In the genomic region with DNA sequence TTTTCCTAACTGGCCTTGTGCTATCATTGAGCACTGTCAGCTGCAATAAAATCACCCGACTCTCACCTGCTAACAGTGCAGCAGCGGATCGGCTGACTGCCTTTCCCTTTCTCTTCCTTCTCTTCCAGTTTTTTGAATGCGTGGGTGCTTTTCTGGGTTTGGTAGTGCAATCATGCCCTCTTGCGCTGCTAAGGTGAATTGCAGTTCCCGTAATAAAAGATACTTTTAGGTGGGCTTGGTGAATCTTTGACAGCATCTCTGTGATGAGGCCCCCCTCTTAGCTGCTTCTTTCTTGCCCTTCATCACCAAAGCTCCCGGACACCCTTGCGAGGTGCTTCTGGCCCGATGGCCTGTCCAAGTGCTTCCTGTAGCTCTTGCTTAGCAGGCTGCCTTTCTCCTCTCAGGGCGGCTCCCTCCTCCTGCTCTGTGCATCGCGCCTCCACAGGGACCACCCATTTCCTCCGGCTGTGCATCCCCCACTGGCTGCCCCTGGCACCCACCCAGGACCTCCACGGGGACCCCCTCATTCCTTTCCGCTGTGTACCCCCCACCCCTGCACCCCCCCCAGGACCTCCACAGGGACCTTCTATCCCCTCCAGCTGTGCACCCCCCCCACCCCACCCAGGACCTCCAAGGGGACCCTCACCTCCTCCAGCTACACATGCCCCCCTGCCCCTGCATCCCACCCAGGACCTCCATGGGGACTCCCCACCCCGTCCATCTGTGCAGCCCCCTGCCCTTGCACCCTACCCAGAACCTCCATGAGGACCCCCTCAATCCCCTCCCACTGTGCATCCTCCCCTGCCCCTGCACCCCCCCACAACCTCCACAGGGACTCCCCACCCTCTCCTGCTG, we compare ENCODE assay signal across 8 cellular contexts. TPM values are rescaled to one million over a fixed set of nuclear protein-coding genes. Genes with fewer than 3 reads are reported as not detected.
DNase-seq lines count a peak whose midpoint lies in the region; ATAC-seq and TF ChIP-seq lines count a peak whose summit lies in the region.

No MANE protein-coding gene starts in this region.

- TF ChIP-seq CTCF in Loucy (conservative IDR thresholded peaks at IDR 0.05; ENCODE audit: low read length) (peak; percentile 95), heart right ventricle (IDR thresholded peaks at IDR 0.05) (peak; percentile 81 to 92 (median 87))

- H4K20me1 ChIP-seq in Loucy (ENCODE audit: insufficient read depth, low read length, poor library complexity, severe bottlenecking), result no peaks in the 10 kb centered on the region

- WGBS in heart right ventricle, 2 donors, result 12 to 14% methylated on average over 16 of the region's 16 CpGs

- H3K4me1 ChIP-seq in Loucy (ENCODE audit: insufficient read depth, low read length, poor library complexity, severe bottlenecking) (peaks cover 23% of the 10 kb centered on the region), heart right ventricle (peaks cover 12 to 43% (median 31%) of the 10 kb centered on the region in 9 donors)

- no peak overlapping the region for H3K27ac ChIP-seq in heart right ventricle

- no peak overlapping the region for H3K4me2 ChIP-seq in Loucy (ENCODE audit: low read depth, low read length, poor library complexity, severe bottlenecking)

- H3K4me3 ChIP-seq in Loucy (ENCODE audit: low read length, poor library complexity, severe bottlenecking), result no peak overlapping the region
- H3K4me3 ChIP-seq in heart right ventricle, result peak overlapping the region in 5 of 10 donors; percentile 16 to 34 (median 22)

- no peaks in the 10 kb centered on the region for H3K79me2 ChIP-seq in Loucy (ENCODE audit: insufficient read depth, low read length)

- no peaks in the 10 kb centered on the region for H3K9me2 ChIP-seq in Loucy (replicated peaks; ENCODE audit: low read depth, low read length)

- no peaks in the 10 kb centered on the region for H3K9me3 ChIP-seq in Loucy (ENCODE audit: insufficient read depth, low read depth, low read length)
- H3K9me3 ChIP-seq in heart right ventricle, result no peaks in the 10 kb centered on the region

- H3K27me3 ChIP-seq in Loucy (ENCODE audit: insufficient read depth, low read length, poor library complexity, severe bottlenecking), result no peaks in the 10 kb centered on the region
- H3K27me3 ChIP-seq in heart right ventricle, result peaks cover 0 to 8% (median 0%) of the 10 kb centered on the region in 7 donors

- DNase-seq in Daoy (ENCODE audit: low read depth), result peak; percentile 55
- peak; percentile 60 for DNase-seq in SHP77 treated with DMSO at 0.1 percent for 48 hours (lab: John Stamatoyannopoulos, UW)
- peak in 30 of 56 donors; percentile 8 to 78 (median 37) for DNase-seq in amygdala (lab: John Stamatoyannopoulos, UW)
- DNase-seq in heart right ventricle, result no peak
- peak; percentile 72 for DNase-seq in putamen (ENCODE audit: low spot score)

- H3K9ac ChIP-seq in Loucy (ENCODE audit: low read depth, low read length, poor library complexity, severe bottlenecking), result no peak overlapping the region

- peak overlapping the region; percentile 30; the same call in 1 of the 2 replicates for H2AFZ ChIP-seq in Loucy (ENCODE audit: low read length)

- peak in 7 of 8 donors; percentile 14 to 43 (median 36) for ATAC-seq in heart right ventricle
- no peak for ATAC-seq in GM21526 (IDR thresholded peaks at IDR 0.05; ENCODE audit: low FRiP score, unreplicated experiment)
- no peak for ATAC-seq in GM21515 (IDR thresholded peaks at IDR 0.05; ENCODE audit: unreplicated experiment)

- intact Hi-C loops in heart right ventricle (cut with DNase I), result loop anchor here in 9 of 10 donors (1.0 to 10.0 kb wide), 5 partner anchors 19 to 93 kb away; no protein-coding TSS in a partner anchor

- H3F3A ChIP-seq in Loucy (ENCODE audit: low read depth), result peaks cover 3% of the 10 kb centered on the region; the same call in 1 of the 2 replicates

- H3K36me3 ChIP-seq in Loucy (ENCODE audit: insufficient read depth, low read length) (no peaks in the 10 kb centered on the region), heart right ventricle (peaks cover 0 to 3% (median 0%) of the 10 kb centered on the region in 9 donors)

RNA-seq across cellular contexts. Expression of a gene that starts 50.8 kb away (rescaled TPM):
- 611 and 698 TPM in 2 replicates for total RNA-seq in Daoy (2014; rRNA removed; shearing (Covaris generic))
- total RNA-seq in heart right ventricle, result 1,000 to 10,000 TPM in 2 of 10 donors, 100 to 1,000 TPM in 8; 827 to 1,102 (median 884) TPM
- 1,000 to 10,000 TPM; 1,113 to 2,488 TPM for polyA plus RNA-seq in heart right ventricle

Comparison
In these comparisons a context has a peak if more than half of its experiments do, and no peak if none do; other contexts are left out.
1. DNase-seq: peak in Daoy (single experiment), SHP77 treated with DMSO at 0.1 percent for 48 hours (single experiment), amygdala (30 of 56) and putamen (single experiment); none in heart right ventricle (0 of 2).
2. ATAC-seq: peak in heart right ventricle (7 of 8); none in GM21526 (single experiment) and GM21515 (single experiment).